In genomic region chr14:39266871-39267591, GRCh38 we compare ENCODE assay signal across 8 cellular contexts. TPM values are rescaled to one million over a fixed set of nuclear protein-coding genes. Genes with fewer than 3 reads are reported as not detected.
DNase-seq lines count a peak whose midpoint lies in the region; ATAC-seq and TF ChIP-seq lines count a peak whose summit lies in the region.

No MANE protein-coding gene starts in this region.

- ATAC-seq in GM18909 (IDR thresholded peaks at IDR 0.05; ENCODE audit: poor library complexity, unreplicated experiment): peak; percentile 85
- ATAC-seq in HG03139 (IDR thresholded peaks at IDR 0.05; ENCODE audit: unreplicated experiment): peak; percentile 76
- ATAC-seq in activated CD4-positive, alpha-beta T cell treated with anti-CD3 and anti-CD28 coated beads for 36 hours: peak; percentile 63
- peak; percentile 90 for ATAC-seq in left colon

- H3K4me1 Mint-ChIP-seq in activated CD4-positive, alpha-beta T cell treated with anti-CD3 and anti-CD28 coated beads for 36 hours: peaks cover 50% of the 10 kb centered on the region

- H3K27ac Mint-ChIP-seq in activated CD4-positive, alpha-beta T cell treated with anti-CD3 and anti-CD28 coated beads for 36 hours: peak overlapping the region; percentile 95

- peaks cover 11% of the 10 kb centered on the region for H3K36me3 Mint-ChIP-seq in activated CD4-positive, alpha-beta T cell treated with anti-CD3 and anti-CD28 coated beads for 36 hours (ENCODE audit: low read depth)

- H3K4me3 ChIP-seq in choroid plexus epithelial cell (ENCODE audit: low read depth, low read length): peak overlapping the region; percentile 93

- POLR2A ChIA-PET in activated CD4-positive, alpha-beta T cell treated with anti-CD3 and anti-CD28 coated beads for 36 hours (lab: Charles Lee): interaction anchor here (0.6 to 1.5 kb wide), 7 partner anchors 38 to 164 kb away, joined by 3 to 8 read pairs (median 3); partner anchors contain the start of genes GEMIN2, SEC23A and TRAPPC6B

- DNase-seq in AML-193 (lab: John Stamatoyannopoulos, UW) (peak; percentile 75 to 76), NCI-H460 (ENCODE audit: extremely low read depth, low read depth) (peak; percentile 70), choroid plexus epithelial cell (ENCODE audit: low read depth) (peak; percentile 87), left colon (peak; percentile 88)
- peak; percentile 77 for DNase-seq in activated CD4-positive, alpha-beta T cell treated with anti-CD3 and anti-CD28 coated beads for 36 hours
- DNase-seq in stimulated activated CD4-positive, alpha-beta T cell treated with anti-CD3 and anti-CD28 coated beads, Interleukin-1b, Interleukin-23, amount 100 ng/mL, for 48 hours: peak; percentile 72

- intact Hi-C loops in activated CD4-positive, alpha-beta T cell treated with anti-CD3 and anti-CD28 coated beads for 36 hours (cut with DNase I, micrococcal nuclease): loop anchor here (1.0 to 10.0 kb wide), 7 partner anchors 38 to 166 kb away; partner anchors contain the start of genes FBXO33 (in 2 of the 2), PNN (in 2 of the 2), SEC23A (in 2 of the 2) and GEMIN2 (in 1 of the 2)
- intact Hi-C loops in left colon (cut with DNase I, micrococcal nuclease): loop anchor here in 1 of 2 donors (5.0 to 10.0 kb wide), 2 partner anchors 90 to 162 kb away; partner anchors contain the start of genes PNN and SEC23A

- H3K27me3 Mint-ChIP-seq in activated CD4-positive, alpha-beta T cell treated with anti-CD3 and anti-CD28 coated beads for 36 hours: no peaks in the 10 kb centered on the region

- H3K4me3 Mint-ChIP-seq in activated CD4-positive, alpha-beta T cell treated with anti-CD3 and anti-CD28 coated beads for 36 hours: peak overlapping the region; percentile 73

- CTCF ChIA-PET in activated CD4-positive, alpha-beta T cell treated with anti-CD3 and anti-CD28 coated beads for 36 hours (lab: Charles Lee): interaction anchor here (0.6 to 1.4 kb wide), 7 partner anchors 8 to 252 kb away, joined by 3 to 4 read pairs (median 3); partner anchors contain the start of gene TRAPPC6B

- H3K9me3 Mint-ChIP-seq in activated CD4-positive, alpha-beta T cell treated with anti-CD3 and anti-CD28 coated beads for 36 hours (ENCODE audit: low read depth): peaks cover 3% of the 10 kb centered on the region

- no peak for TF ChIP-seq CTCF in choroid plexus epithelial cell (conservative IDR thresholded peaks at IDR 0.05; ENCODE audit: low read depth, low read length)

RNA-seq across cellular contexts. Expression of gene MIA2, which starts 33.3 kb away (rescaled TPM):
- total RNA-seq in NCI-H460 (2014; rRNA removed; shearing (Covaris generic)): 66.7 and 72.8 TPM in 2 replicates
- 26.7 and 32.5 TPM in 2 replicates for polyA plus RNA-seq in NCI-H460 (2014; cell fraction: nucleus; rRNA removed)
- total RNA-seq in activated CD4-positive, alpha-beta T cell treated with anti-CD3 and anti-CD28 coated beads for 36 hours: 10 to 100 TPM; 18.2 to 22.2 TPM
- 10 to 100 TPM; 52.4 to 67.9 TPM for total RNA-seq in left colon

Comparison
In these comparisons a context has a peak if more than half of its experiments do, and no peak if none do; other contexts are left out.
1. Peak in every context shown above with its lines: DNase-seq, ATAC-seq and H3K4me3 ChIP-seq.